Comparison of ENCODE assay signal across 8 cellular contexts in genomic region chr9:131395027-131395744, GRCh38. TPM values are rescaled to one million over a fixed set of nuclear protein-coding genes. Genes with fewer than 3 reads are reported as not detected.
DNase-seq lines count a peak whose midpoint lies in the region; ATAC-seq and TF ChIP-seq lines count a peak whose summit lies in the region.

No MANE protein-coding gene starts in this region.

- in situ Hi-C loops in G401 (cut with HindIII; ENCODE audit: low sequenced_read_pairs) = no loop called here

- H3K36me3 ChIP-seq in mucosa of descending colon (ENCODE audit: low read depth) = no peaks in the 10 kb centered on the region

- intact Hi-C loops in dorsolateral prefrontal cortex (cut with DNase I) = loop anchor here (10.0 kb wide), 1 partner anchor 110 kb away; the partner anchor contains the start of gene POMT1 (in 2 of the 2)
- intact Hi-C loops in mucosa of descending colon (cut with DNase I, micrococcal nuclease) = no loop called here

- H3K4me3 ChIP-seq in dorsolateral prefrontal cortex (peak overlapping the region; percentile 45 to 81 (median 68)), mucosa of descending colon (peak overlapping the region; percentile 74)

- peaks cover 37% of the 10 kb centered on the region for H3K4me1 ChIP-seq in mucosa of descending colon (ENCODE audit: low read depth)

- H3K27me3 ChIP-seq in dorsolateral prefrontal cortex = no peaks in the 10 kb centered on the region

- peak overlapping the region; percentile 65 to 98 (median 93) for H3K27ac ChIP-seq in dorsolateral prefrontal cortex

- DNase-seq in G401 (ENCODE audit: low spot score) = peak; percentile 56
- DNase-seq in LHCN-M2 (ENCODE audit: low read depth) = peak; percentile 15
- peak; percentile 51 to 76 for DNase-seq in activated CD4-positive, alpha-beta T cell treated with anti-CD3 and anti-CD28 coated beads, Interleukin-2, amount 50 U/mL, for 24 hours (ENCODE audit: low read depth in 1 of 2, low spot score in 1 of 2)
- DNase-seq in dorsolateral prefrontal cortex = peak in 1 of 10 donors; percentile 32
- DNase-seq in mucosa of descending colon = peak; percentile 59 to 85 (median 67)
- peak; percentile 74 for DNase-seq in stimulated activated naive CD8-positive, alpha-beta T cell treated with anti-CD3 and anti-CD28 coated beads, Interleukin-15, Interleukin-2, amounts not matched to agents 100 U/mL and 50 U/mL, for 24 hours

- TF ChIP-seq CTCF in dorsolateral prefrontal cortex (IDR thresholded peaks at IDR 0.05 in 54 of 56, conservative IDR thresholded peaks at IDR 0.05 in 2 of 56; ENCODE audit: low read depth in 1 of 56, partially characterized antibody in 56 of 56) (peak in 1 of 56 donors; percentile 1), mucosa of descending colon (IDR thresholded peaks at IDR 0.05) (no peak)

- ATAC-seq in mucosa of descending colon (peak; percentile 59), HG03045 (IDR thresholded peaks at IDR 0.05; ENCODE audit: unreplicated experiment) (no peak), HG02759 (IDR thresholded peaks at IDR 0.05; ENCODE audit: unreplicated experiment) (no peak)
- ATAC-seq in stimulated activated naive CD8-positive, alpha-beta T cell treated with anti-CD3 and anti-CD28 coated beads, Interleukin-15, Interleukin-2, amounts not matched to agents 100 U/mL and 50 U/mL, for 24 hours = peak; percentile 80

- H3K9me3 ChIP-seq in mucosa of descending colon = no peaks in the 10 kb centered on the region

RNA-seq across cellular contexts. Expression of gene PRRC2B, which starts 1.3 kb away (rescaled TPM):
- total RNA-seq in G401 (2014; rRNA removed; shearing (Covaris generic)) = 48.4 and 51.2 TPM in 2 replicates
- total RNA-seq in LHCN-M2 (2014; rRNA removed) (58.5 and 63.5 TPM in 2 replicates), dorsolateral prefrontal cortex (100 to 1,000 TPM; 234 to 434 (median 347) TPM), mucosa of descending colon (100 to 1,000 TPM; 105 to 175 (median 113) TPM)
- 66.0 TPM for polyA plus RNA-seq in LHCN-M2 (2012)

Comparison
In these comparisons a context has a peak if more than half of its experiments do, and no peak if none do; other contexts are left out.
1. ATAC-seq: peak in mucosa of descending colon (single experiment) and stimulated activated naive CD8-positive, alpha-beta T cell treated with anti-CD3 and anti-CD28 coated beads, Interleukin-15, Interleukin-2, amounts not matched to agents 100 U/mL and 50 U/mL, for 24 hours (single experiment); none in HG03045 (single experiment) and HG02759 (single experiment).
2. intact Hi-C loops: an anchor here in dorsolateral prefrontal cortex (10.0 kb wide); none called in mucosa of descending colon.